ENCODE assay signal across 18 cellular contexts in genomic region chr5:78615697-78616096, GRCh38. TPM values are rescaled to one million over a fixed set of nuclear protein-coding genes. Genes with fewer than 3 reads are reported as not detected.
DNase-seq lines count a peak whose midpoint lies in the region; ATAC-seq and TF ChIP-seq lines count a peak whose summit lies in the region.
"Had no signal": no experiment of that assay in that cellular context is flagged by ENCODE, and none has a peak within 500 bp of the region (broad histone marks: within the 10 kb centered on the region; RNA-seq: fewer than 3 reads in every experiment).

No MANE protein-coding gene starts in this region.

- peaks cover 38% of the 10 kb centered on the region for H3K36me3 Mint-ChIP-seq in Caco-2 (ENCODE audit: insufficient read depth, unreplicated experiment)

- no peak for DNase-seq in Caco-2
- peak; percentile 20 for DNase-seq in LoVo (ENCODE audit: low spot score)
- no peak for DNase-seq in breast epithelium (ENCODE audit: low spot score in 2 of 2)
- no peak for DNase-seq in left lung
- no peak for DNase-seq in colonic mucosa
- DNase-seq in SW 1271 (lab: John Stamatoyannopoulos, UW) = no peak
- DNase-seq in stimulated activated CD4-positive, alpha-beta T cell treated with anti-CD3 and anti-CD28 coated beads, Interleukin-4, amount 100 ng/mL, for 1 hour = no peak
- DNase-seq: activated CD4-positive, alpha-beta T cell treated with anti-CD3 and anti-CD28 coated beads, Interleukin-2, amount 10 ng/mL, durations not matched to agents 7 days and 5 days; activated T-cell treated with anti-CD3 and anti-CD28 coated beads, Interleukin-2, amount 50 U/mL, for 48 hours; CD4-positive, alpha-beta T cell; effector memory CD4-positive, alpha-beta T cell; NCI-H2081; NCI-H524 treated with DMSO at 0.1 percent for 48 hours; ovary; stimulated activated CD4-positive, alpha-beta T cell treated with anti-CD3 and anti-CD28 coated beads, Interleukin-4, amount 100 ng/mL, for 24 hours had no signal

- H3K27ac Mint-ChIP-seq in Caco-2 (ENCODE audit: unreplicated experiment) = peak overlapping the region; percentile 60
- H3K27ac Mint-ChIP-seq: activated CD4-positive, alpha-beta T cell treated with anti-CD3 and anti-CD28 coated beads, Interleukin-2, amount 10 ng/mL, durations not matched to agents 7 days and 5 days; CD4-positive, alpha-beta T cell had no signal

- TF ChIP-seq CTCF in Caco-2 (IDR thresholded peaks at IDR 0.05; ENCODE audit: insufficient read depth in 1 of 2, low read depth in 1 of 2, low read length in 1 of 2, severe bottlenecking in 1 of 2, unreplicated experiment in 1 of 2) (no peak), breast epithelium (IDR thresholded peaks at IDR 0.05) (no peak), left lung (IDR thresholded peaks at IDR 0.05) (no peak), colonic mucosa (IDR thresholded peaks at IDR 0.05) (no peak)

- peaks cover 15% of the 10 kb centered on the region for H3K4me1 ChIP-seq in Caco-2
- H3K4me1 ChIP-seq in breast epithelium = no peaks in the 10 kb centered on the region
- no peaks in the 10 kb centered on the region for H3K4me1 ChIP-seq in left lung
- no peaks in the 10 kb centered on the region for H3K4me1 ChIP-seq in colonic mucosa

- ATAC-seq in left lung (peak; percentile 50), GM19035 (IDR thresholded peaks at IDR 0.05; ENCODE audit: unreplicated experiment) (no peak)

- no peaks in the 10 kb centered on the region for H3K27me3 Mint-ChIP-seq in Caco-2 (ENCODE audit: insufficient read depth, unreplicated experiment)
- H3K27me3 Mint-ChIP-seq: CD4-positive, alpha-beta T cell; central memory CD8-positive, alpha-beta T cell had no signal

- H3K9me3 Mint-ChIP-seq in Caco-2 (ENCODE audit: unreplicated experiment) = no peaks in the 10 kb centered on the region
- H3K9me3 Mint-ChIP-seq: activated CD4-positive, alpha-beta T cell treated with anti-CD3 and anti-CD28 coated beads, Interleukin-2, amount 10 ng/mL, durations not matched to agents 7 days and 5 days; CD4-positive, alpha-beta T cell; central memory CD8-positive, alpha-beta T cell had no signal

- H3K36me3 ChIP-seq in Caco-2 (ENCODE audit: control insufficient read depth, insufficient read depth, low read length) (no peaks in the 10 kb centered on the region), breast epithelium (no peaks in the 10 kb centered on the region), left lung (no peaks in the 10 kb centered on the region), colonic mucosa (no peaks in the 10 kb centered on the region)
- H3K36me3 ChIP-seq: ovary had no signal

- no TSS peak for BruUV-seq in Caco-2 (replicated peaks; lab: Mats Ljungman, UMichigan)

- H3K4me3 ChIP-seq in Caco-2 (ENCODE audit: low read depth, low read length) (no peak overlapping the region), breast epithelium (no peak overlapping the region), left lung (no peak overlapping the region), colonic mucosa (no peak overlapping the region)
- H3K4me3 ChIP-seq: ovary, SK-N-MC had no signal

- no peak for TF ChIP-seq POLR2A in breast epithelium (IDR thresholded peaks at IDR 0.05)

- peaks cover 30% of the 10 kb centered on the region for H3K4me1 Mint-ChIP-seq in Caco-2 (ENCODE audit: low read depth, unreplicated experiment)
- H3K4me1 Mint-ChIP-seq: activated CD4-positive, alpha-beta T cell treated with anti-CD3 and anti-CD28 coated beads, Interleukin-2, amount 10 ng/mL, durations not matched to agents 7 days and 5 days; central memory CD8-positive, alpha-beta T cell had no signal

- peak overlapping the region; percentile 15 to 40 for H3K27ac ChIP-seq in breast epithelium
- H3K27ac ChIP-seq in left lung = no peak overlapping the region
- H3K27ac ChIP-seq in colonic mucosa = no peak overlapping the region
- H3K27ac ChIP-seq: ovary, SK-N-MC had no signal

- no peak overlapping the region for H3K4me3 Mint-ChIP-seq in Caco-2 (ENCODE audit: unreplicated experiment)
- H3K4me3 Mint-ChIP-seq: activated CD4-positive, alpha-beta T cell treated with anti-CD3 and anti-CD28 coated beads, Interleukin-2, amount 10 ng/mL, durations not matched to agents 7 days and 5 days; CD4-positive, alpha-beta T cell; central memory CD8-positive, alpha-beta T cell had no signal

- CTCF ChIA-PET in Caco-2 (lab: Charles Lee) = no interaction called here

- H3K27me3 ChIP-seq in Caco-2 (replicated peaks; ENCODE audit: control insufficient read depth, insufficient read depth, low read length) (no peaks in the 10 kb centered on the region), breast epithelium (no peaks in the 10 kb centered on the region), left lung (no peaks in the 10 kb centered on the region), colonic mucosa (no peaks in the 10 kb centered on the region)
- H3K27me3 ChIP-seq: ovary had no signal

- intact Hi-C loops in Caco-2 (cut with micrococcal nuclease; ENCODE audit: unreplicated experiment) = no loop called here
- intact Hi-C loops in breast epithelium (cut with DNase I; ENCODE audit: low total_unique reads) = loop anchor here (1.0 kb wide), 1 partner anchor 27 kb away; no protein-coding TSS in a partner anchor
- intact Hi-C loops in left lung (cut with DNase I) = no loop called here
- intact Hi-C loops in colonic mucosa (cut with DNase I) = no loop called here

- POLR2A ChIA-PET in Caco-2 (lab: Charles Lee) = no interaction called here

- H3K9ac ChIP-seq in colonic mucosa (ENCODE audit: low read depth in 2 of 2, low read length in 2 of 2) = no peak overlapping the region

- H3K9me3 ChIP-seq in Caco-2 (no peaks in the 10 kb centered on the region), breast epithelium (peaks cover 4 to 6% of the 10 kb centered on the region in 2 donors), left lung (peaks cover 5% of the 10 kb centered on the region in 2 donors), colonic mucosa (no peaks in the 10 kb centered on the region)
- H3K9me3 ChIP-seq: ovary had no signal

RNA-seq across cellular contexts. Expression of gene LHFPL2, which starts 32.9 kb away (rescaled TPM):
- total RNA-seq in Caco-2 (2022) = 44.0 and 49.7 TPM in 2 replicates
- total RNA-seq in breast epithelium = 10 to 100 TPM; 36.8 to 61.8 (median 41.3) TPM
- 10 to 100 TPM; 49.3 to 89.9 TPM for total RNA-seq in left lung
- total RNA-seq in colonic mucosa = 10 to 100 TPM; 35.5 to 39.2 TPM

Comparison
In these comparisons a context has a peak if more than half of its experiments do, and no peak if none do; other contexts are left out.
1. H3K27ac ChIP-seq: peak in breast epithelium (2 of 2); none in left lung (0 of 2) and colonic mucosa (single experiment).